8 cellular contexts compared by ENCODE assay signal in genomic region chr19:18503971-18504885, GRCh38. TPM values are rescaled to one million over a fixed set of nuclear protein-coding genes. Genes with fewer than 3 reads are reported as not detected.
A peak's percentile ranks its signal among the peaks of the same experiment; 100 is the strongest.
DNase-seq lines count a peak whose midpoint lies in the region; ATAC-seq and TF ChIP-seq lines count a peak whose summit lies in the region.

No MANE protein-coding gene starts in this region.

- no peak overlapping the region for H3K4me3 ChIP-seq in esophagus squamous epithelium

- peaks cover 2 to 32% (median 7%) of the 10 kb centered on the region in 3 donors for H3K27me3 Mint-ChIP-seq in immature natural killer cell (ENCODE audit: low read depth in 3 of 3)

- H3K4me3 Mint-ChIP-seq in immature natural killer cell: peak overlapping the region in 1 of 5 donors; percentile 21

- peak overlapping the region in 3 of 4 donors; percentile 10 to 74 (median 62) for H3K27ac ChIP-seq in esophagus squamous epithelium

- no peaks in the 10 kb centered on the region for H3K9me3 Mint-ChIP-seq in immature natural killer cell

- H3K4me1 ChIP-seq in esophagus squamous epithelium: peaks cover 82 to 100% (median 99%) of the 10 kb centered on the region in 3 donors

- DNase-seq in HuH-7 (ENCODE audit: low spot score) (peak; percentile 84), esophagus squamous epithelium (lab: John Stamatoyannopoulos, UW) (no peak), retina (peak; percentile 26), immature natural killer cell (no peak)
- DNase-seq in stimulated activated CD4-positive, alpha-beta T cell treated with anti-CD3 and anti-CD28 coated beads, Interleukin-15, amount 100 ng/mL, for 24 hours: no peak

- ATAC-seq in GM19043 (IDR thresholded peaks at IDR 0.05; ENCODE audit: low read depth, unreplicated experiment) (peak; percentile 73), HG03442 (IDR thresholded peaks at IDR 0.05; ENCODE audit: unreplicated experiment) (no peak), HG03521 (IDR thresholded peaks at IDR 0.05; ENCODE audit: unreplicated experiment) (no peak)

- intact Hi-C loops in esophagus squamous epithelium (cut with DNase I): no loop called here

- TF ChIP-seq CTCF in esophagus squamous epithelium (IDR thresholded peaks at IDR 0.05): no peak

- H3K9me3 ChIP-seq in esophagus squamous epithelium: no peaks in the 10 kb centered on the region

- peaks cover 88 to 91% of the 10 kb centered on the region in 2 donors for H3K4me1 Mint-ChIP-seq in immature natural killer cell

- H3K27ac Mint-ChIP-seq in immature natural killer cell: peak overlapping the region in 2 of 6 donors; percentile 44 to 53

- no peaks in the 10 kb centered on the region for H3K36me3 Mint-ChIP-seq in immature natural killer cell

- H3K27me3 ChIP-seq in esophagus squamous epithelium: no peaks in the 10 kb centered on the region

- no peak for TF ChIP-seq POLR2A in esophagus squamous epithelium (IDR thresholded peaks at IDR 0.05)

- 70 to 76% methylated on average over 6 to 13 of the region's 20 CpGs for WGBS in esophagus squamous epithelium, 2 donors

- no peaks in the 10 kb centered on the region for H3K36me3 ChIP-seq in esophagus squamous epithelium

RNA-seq across cellular contexts. Expression of gene ELL, which starts 17.6 kb away (rescaled TPM):
- 10 to 100 TPM in 2 of 4 donors, 1 to 10 TPM in 2; 5.9 to 12.8 (median 9.9) TPM for total RNA-seq in esophagus squamous epithelium
- 10 to 100 TPM in 2 of 3 donors, 1 to 10 TPM in 1; 9.1 to 21.1 (median 11.1) TPM for polyA plus RNA-seq in immature natural killer cell

RNA-seq across cellular contexts. Expression of gene FKBP8, which starts 39.1 kb away (rescaled TPM):
- 100 to 1,000 TPM; 132 to 273 (median 247) TPM for total RNA-seq in esophagus squamous epithelium
- 100 to 1,000 TPM in 1 of 3 donors, 10 to 100 TPM in 2; 85.7 to 137 (median 94.5) TPM for polyA plus RNA-seq in immature natural killer cell

RNA-seq across cellular contexts. Expression of gene KXD1, which starts 53.4 kb away (rescaled TPM):
- 100 to 1,000 TPM in 1 of 4 donors, 10 to 100 TPM in 3; 65.5 to 104 (median 83.5) TPM for total RNA-seq in esophagus squamous epithelium
- polyA plus RNA-seq in immature natural killer cell: 100 to 1,000 TPM in 1 of 3 donors, 10 to 100 TPM in 2; 85.9 to 134 (median 93.0) TPM

Comparison
In these comparisons a context has a peak if more than half of its experiments do, and no peak if none do; other contexts are left out.
1. DNase-seq: peak in HuH-7 (single experiment) and retina (single experiment); none in esophagus squamous epithelium (single experiment), stimulated activated CD4-positive, alpha-beta T cell treated with anti-CD3 and anti-CD28 coated beads, Interleukin-15, amount 100 ng/mL, for 24 hours (single experiment) and immature natural killer cell (0 of 3).